ENCODE assay signal across 12 cellular contexts in the genomic region with DNA sequence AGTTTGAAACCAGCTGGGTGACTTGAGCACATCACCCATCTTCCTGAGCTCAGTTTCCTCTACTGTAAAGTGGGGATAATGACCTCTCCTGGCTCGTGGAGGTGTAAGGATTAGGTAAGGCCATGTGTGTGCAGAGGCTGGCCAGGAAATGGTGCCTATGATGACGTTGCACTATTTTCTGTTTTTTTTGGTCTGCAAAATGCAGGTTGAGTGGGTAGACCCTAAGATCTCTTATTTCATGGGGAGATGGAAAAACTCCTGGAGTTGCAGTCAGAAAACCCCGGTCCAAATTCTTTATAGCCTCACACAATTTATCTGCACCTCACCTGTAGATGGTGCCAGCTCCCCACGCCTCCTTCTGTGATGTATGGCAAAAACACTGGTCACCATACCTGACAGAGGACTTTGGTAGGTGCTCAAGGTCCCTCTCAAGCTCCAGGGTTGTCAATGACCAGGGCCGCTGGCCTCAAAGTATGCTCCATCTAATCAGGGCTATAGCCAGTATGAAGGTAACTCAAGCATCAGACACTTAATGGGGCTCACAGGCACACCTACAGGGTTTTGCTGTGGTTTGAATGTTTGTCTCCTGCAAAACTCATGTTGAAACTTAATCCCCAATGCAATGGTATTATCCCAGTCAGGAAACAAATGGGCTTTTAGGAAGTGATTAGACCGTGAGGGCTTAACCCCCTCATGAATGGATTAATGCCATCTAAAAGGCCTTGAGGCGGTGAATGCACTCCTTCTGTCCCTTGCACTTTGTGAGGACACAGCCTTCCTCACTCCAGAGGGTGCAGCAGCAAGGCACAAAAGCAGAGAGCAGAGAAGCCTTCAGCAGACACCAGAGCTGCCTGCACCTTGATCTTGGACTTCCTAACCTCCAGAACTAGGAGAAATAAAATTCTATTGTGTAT. TPM values are rescaled to one million over a fixed set of nuclear protein-coding genes. Genes with fewer than 3 reads are reported as not detected.
A peak's percentile ranks its signal among the peaks of the same experiment; 100 is the strongest.
DNase-seq lines count a peak whose midpoint lies in the region; ATAC-seq, FAIRE-seq and TF ChIP-seq lines count a peak whose summit lies in the region.
"Had no signal": no experiment of that assay in that cellular context is flagged by ENCODE, and none has a peak within 500 bp of the region (broad histone marks: within the 10 kb centered on the region; RNA-seq: fewer than 3 reads in every experiment).

No MANE protein-coding gene starts in this region.

- H3K36me3 ChIP-seq in SK-N-SH (replicated peaks in 1 of 2; ENCODE audit: control insufficient read depth in 1 of 2, insufficient read depth in 2 of 2, low read length in 1 of 2) (no peaks in the 10 kb centered on the region), Karpas-422 (ENCODE audit: insufficient read depth, low read length) (no peaks in the 10 kb centered on the region), mammary epithelial cell (ENCODE audit: insufficient read depth, low read length) (no peaks in the 10 kb centered on the region), small intestine (ENCODE audit: control insufficient read depth in 2 of 2, insufficient read depth in 2 of 2, low read length in 2 of 2) (no peaks in the 10 kb centered on the region), neuronal stem cell (replicated peaks in 1 of 2; ENCODE audit: control insufficient read depth in 2 of 2, insufficient read depth in 2 of 2, low read length in 2 of 2) (peaks cover 0 to 35% of the 10 kb centered on the region in 2 donors)

- H3K4me1 ChIP-seq in SK-N-SH (ENCODE audit: control insufficient read depth in 1 of 2, insufficient read depth in 2 of 2, low read depth in 1 of 2, low read length in 1 of 2) (peaks cover 10 to 84% of the 10 kb centered on the region in 2 experiments; a peak in 3 of 4 replicates), Karpas-422 (ENCODE audit: low read length) (peaks cover 82% of the 10 kb centered on the region), mammary epithelial cell (ENCODE audit: insufficient read depth, low read length) (no peaks in the 10 kb centered on the region), small intestine (ENCODE audit: control insufficient read depth in 2 of 2, insufficient read depth in 1 of 2, low read depth in 1 of 2, low read length in 1 of 2) (no peaks in the 10 kb centered on the region), neuronal stem cell (ENCODE audit: control insufficient read depth in 2 of 2, insufficient read depth in 1 of 2, low read depth in 1 of 2, low read length in 2 of 2) (peaks cover 0 to 12% of the 10 kb centered on the region in 2 donors)

- H2AFZ ChIP-seq in SK-N-SH (ENCODE audit: low read depth) (no peak overlapping the region), Karpas-422 (ENCODE audit: low read length) (peak overlapping the region; percentile 46; the same call in 1 of the 2 replicates), mammary epithelial cell (ENCODE audit: low read depth, low read length) (no peak overlapping the region), neuronal stem cell (ENCODE audit: low read length) (no peak overlapping the region)

- in situ Hi-C loops in mammary epithelial cell (cut with MboI; ENCODE audit: low sequenced_read_pairs in 2 of 2): loop anchor here in 1 of 2 donors (5.0 kb wide), 1 partner anchor 41 kb away; no protein-coding TSS in a partner anchor

- H3K79me2 ChIP-seq in SK-N-SH (ENCODE audit: insufficient read depth) (no peaks in the 10 kb centered on the region; the same call in 1 of the 2 replicates), Karpas-422 (ENCODE audit: low read length) (no peaks in the 10 kb centered on the region), mammary epithelial cell (ENCODE audit: insufficient read depth, low read length) (no peaks in the 10 kb centered on the region)

- H3K27me3 ChIP-seq in SK-N-SH (ENCODE audit: insufficient read depth) (no peaks in the 10 kb centered on the region), Karpas-422 (ENCODE audit: low read length) (no peaks in the 10 kb centered on the region), mammary epithelial cell (ENCODE audit: insufficient read depth, low read length) (peaks cover 4% of the 10 kb centered on the region), small intestine (ENCODE audit: control insufficient read depth in 2 of 2, insufficient read depth in 2 of 2, low read length in 2 of 2) (no peaks in the 10 kb centered on the region), neuronal stem cell (ENCODE audit: control insufficient read depth in 3 of 3, insufficient read depth in 3 of 3, low read depth in 1 of 3, low read length in 3 of 3) (no peaks in the 10 kb centered on the region)

- no peak overlapping the region for H3K18ac ChIP-seq in neuronal stem cell (ENCODE audit: low read length)

- no peaks in the 10 kb centered on the region for H3K9me3 ChIP-seq in SK-N-SH
- no peaks in the 10 kb centered on the region for H3K9me3 ChIP-seq in Karpas-422 (ENCODE audit: low read length)
- no peaks in the 10 kb centered on the region for H3K9me3 ChIP-seq in mammary epithelial cell (replicated peaks; ENCODE audit: insufficient read depth, low read length)
- H3K9me3 ChIP-seq in small intestine (ENCODE audit: control insufficient read depth, low read depth): no peaks in the 10 kb centered on the region
- H3K9me3 ChIP-seq in neuronal stem cell (replicated peaks in 1 of 2; ENCODE audit: control insufficient read depth in 2 of 2, insufficient read depth in 1 of 2, low read depth in 1 of 2, low read length in 2 of 2): no peaks in the 10 kb centered on the region

- 94% methylated on average over 6 of the region's 7 CpGs for WGBS in SK-N-SH (ENCODE audit: low lambda C conversion rate)
- 74% methylated on average over 5 of the region's 7 CpGs for WGBS in mammary epithelial cell (ENCODE audit: low coverage, missing lambda C conversion rate)
- WGBS in small intestine, 3 donors: 39 to 73% (median 48%) methylated on average over 7 of the region's 7 CpGs
- WGBS in neuronal stem cell (ENCODE audit: extremely low coverage in 2 of 2, insufficient read length in 2 of 2, insufficient replicate concordance in 1 of 2), 2 donors: no CpG with 5 or more reads among the region's 7 CpGs

- FAIRE-seq in small intestine (lab: Jason Lieb, UNC): no peak

- H2BK12ac ChIP-seq in neuronal stem cell (ENCODE audit: low read length): no peak overlapping the region

- H3K14ac ChIP-seq in neuronal stem cell (ENCODE audit: low read length): no peak overlapping the region

- POLR2A ChIA-PET in SK-N-SH (lab: Yijun Ruan, JAX): interaction anchor here (1.5 kb wide), 1 partner anchor 39 kb away, joined by 4 read pairs; no protein-coding TSS in a partner anchor

- H2AK5ac ChIP-seq in neuronal stem cell (ENCODE audit: low read depth, low read length): no peak overlapping the region

- no peak overlapping the region for H2BK15ac ChIP-seq in neuronal stem cell (ENCODE audit: low read length)

- H3K79me1 ChIP-seq in neuronal stem cell (ENCODE audit: low read depth, low read length): no peaks in the 10 kb centered on the region

- no peak for TF ChIP-seq EP300 in SK-N-SH (IDR thresholded peaks at IDR 0.05; ENCODE audit: borderline replicate concordance in 1 of 2, low read depth in 1 of 2, low read length in 1 of 2)

- no peak overlapping the region for H3K4me2 ChIP-seq in SK-N-SH
- H3K4me2 ChIP-seq in Karpas-422 (ENCODE audit: low read depth, low read length, poor library complexity, severe bottlenecking): peak overlapping the region; percentile 64
- no peak overlapping the region for H3K4me2 ChIP-seq in mammary epithelial cell (ENCODE audit: insufficient read depth, low read depth, low read length)
- no peak overlapping the region for H3K4me2 ChIP-seq in neuronal stem cell (ENCODE audit: insufficient read depth, low read length, poor library complexity, severe bottlenecking)

- TF ChIP-seq RAD21 in SK-N-SH (IDR thresholded peaks at IDR 0.05; ENCODE audit: low read length): peak; percentile 65

- DNase-seq in SK-N-SH: peak; percentile 23
- peak; percentile 90 for DNase-seq in Karpas-422
- DNase-seq in mammary epithelial cell: peak; percentile 20
- peak; percentile 12 for DNase-seq in small intestine
- DNase-seq in stimulated activated CD4-positive, alpha-beta T cell treated with anti-CD3 and anti-CD28 coated beads, Interleukin-12 subunit alpha, Interleukin-12 subunit beta, amount 100 ng/mL, for 4 hours: no peak
- no peak for DNase-seq in neuronal stem cell (ENCODE audit: low spot score)
- DNase-seq: activated T-cell treated with anti-CD3 and anti-CD28 coated beads for 4 hours; immature natural killer cell; naive thymus-derived CD8-positive, alpha-beta T cell; NCI-H446 had no signal

- H4K20me1 ChIP-seq in SK-N-SH (ENCODE audit: insufficient read depth) (no peaks in the 10 kb centered on the region; the same call in 1 of the 2 replicates), Karpas-422 (ENCODE audit: insufficient read depth, low read depth, low read length) (no peaks in the 10 kb centered on the region), mammary epithelial cell (ENCODE audit: insufficient read depth, low read length) (no peaks in the 10 kb centered on the region)

- H3K9me2 ChIP-seq in SK-N-SH: no peaks in the 10 kb centered on the region
- no peaks in the 10 kb centered on the region for H3K9me2 ChIP-seq in Karpas-422 (replicated peaks; ENCODE audit: insufficient read depth, low read length)

- H3K23ac ChIP-seq in neuronal stem cell (ENCODE audit: low read depth, low read length, poor library complexity): no peak overlapping the region

- dilution Hi-C loops in mammary epithelial cell (cut with HindIII; ENCODE audit: low sequenced_read_pairs): loop anchor here (5.0 kb wide), 1 partner anchor 41 kb away; no protein-coding TSS in a partner anchor

- H4K8ac ChIP-seq in neuronal stem cell (ENCODE audit: low read depth, low read length): no peak overlapping the region

- H3K9ac ChIP-seq in SK-N-SH: no peak overlapping the region
- peak overlapping the region; percentile 60 for H3K9ac ChIP-seq in Karpas-422 (ENCODE audit: low read length)
- H3K9ac ChIP-seq in mammary epithelial cell (ENCODE audit: insufficient read depth, low read length): no peak overlapping the region
- H3K9ac ChIP-seq in neuronal stem cell (ENCODE audit: low read depth, low read length, poor library complexity): no peak overlapping the region

- H4K91ac ChIP-seq in neuronal stem cell (ENCODE audit: low read depth, low read length, poor library complexity): no peak overlapping the region

- CTCF ChIA-PET in SK-N-SH (lab: Yijun Ruan, JAX): interaction anchor here (0.6 to 4.5 kb wide), 20 partner anchors 9 to 531 kb away, joined by 3 to 34 read pairs (median 5); no protein-coding TSS in a partner anchor
- CTCF ChIA-PET in mammary epithelial cell (lab: Charles Lee; ENCODE audit: low non-redundant PET): interaction anchor here (0.5 to 0.6 kb wide), 2 partner anchors 27 to 42 kb away, joined by 3 to 5 read pairs; no protein-coding TSS in a partner anchor

- H3F3A ChIP-seq in SK-N-SH (replicated peaks; ENCODE audit: insufficient read depth): no peaks in the 10 kb centered on the region

- no peak; the same call in 1 of the 2 replicates for TF ChIP-seq CTCF in SK-N-SH (IDR thresholded peaks at IDR 0.05)
- TF ChIP-seq CTCF in mammary epithelial cell (conservative IDR thresholded peaks at IDR 0.05 in 1 of 2, IDR thresholded peaks at IDR 0.05 in 1 of 2; ENCODE audit: extremely low read depth in 1 of 2, insufficient read depth in 1 of 2, low read depth in 1 of 2, low read length in 2 of 2): peak; percentile 22 to 72

- H3K4me3 ChIP-seq in SK-N-SH (ENCODE audit: low read depth in 2 of 2, low read length in 1 of 2): no peak overlapping the region
- peak overlapping the region; percentile 28; the same call in 1 of the 2 replicates for H3K4me3 ChIP-seq in Karpas-422 (ENCODE audit: low read length)
- no peak overlapping the region for H3K4me3 ChIP-seq in mammary epithelial cell (replicated peaks in 1 of 3; ENCODE audit: insufficient read depth in 1 of 3, low read depth in 2 of 3, low read length in 3 of 3)
- no peak overlapping the region for H3K4me3 ChIP-seq in small intestine (ENCODE audit: low read depth in 1 of 2, low read length in 2 of 2)
- H3K4me3 ChIP-seq in neuronal stem cell (ENCODE audit: low read length in 2 of 2): no peak overlapping the region

- ATAC-seq in SK-N-SH treated with all-trans-retinoic acid at 6 μM for 48 hours: no peak
- no peak for ATAC-seq in HG02759 (IDR thresholded peaks at IDR 0.05; ENCODE audit: unreplicated experiment)
- ATAC-seq: naive thymus-derived CD8-positive, alpha-beta T cell had no signal

- no peak overlapping the region for H2BK120ac ChIP-seq in neuronal stem cell (ENCODE audit: low read depth, low read length)

- no peak overlapping the region for H2BK5ac ChIP-seq in neuronal stem cell (ENCODE audit: low read length)

- intact Hi-C loops in mammary epithelial cell (cut with micrococcal nuclease): loop anchor here (1.0 kb wide), 2 partner anchors 42 to 219 kb away; no protein-coding TSS in a partner anchor

- H3K27ac ChIP-seq in SK-N-SH (ENCODE audit: low read depth in 2 of 2, low read length in 1 of 2) (no peak overlapping the region), Karpas-422 (ENCODE audit: low read length) (peak overlapping the region; percentile 90), mammary epithelial cell (ENCODE audit: insufficient read depth, low read depth, low read length) (no peak overlapping the region), small intestine (ENCODE audit: low read depth in 1 of 2, low read length in 1 of 2) (no peak overlapping the region), neuronal stem cell (replicated peaks; ENCODE audit: low read length) (no peak overlapping the region)

- H3K4ac ChIP-seq in neuronal stem cell (ENCODE audit: low read length): no peak overlapping the region

- BruUV-seq in mammary epithelial cell (replicated peaks; lab: Mats Ljungman, UMichigan): no TSS peak

RNA-seq across cellular contexts. Expression of gene C14orf132, which starts 17.6 kb away (rescaled TPM):
- polyA plus RNA-seq in SK-N-SH (2012; rRNA removed) (5.5 and 7.1 TPM in 2 replicates), mammary epithelial cell (0.41 TPM), small intestine (10 to 100 TPM in 1 of 3 donors, 1 to 10 TPM in 1, under 1 TPM in 1; 0.45 to 10.1 (median 1.4) TPM)
- 5.4 and 6.5 TPM in 2 replicates for polyA plus RNA-seq in SK-N-SH (2012; cell fraction: cytosol; rRNA removed)
- 7.6 and 8.7 TPM in 2 replicates for polyA plus RNA-seq in SK-N-SH (2012; cell fraction: nucleus; rRNA removed)
- 0.07 and 0.11 TPM in 2 replicates for total RNA-seq in Karpas-422 (2014; rRNA removed; shearing (Covaris generic); ENCODE audit: low replicate concordance)
- total RNA-seq in mammary epithelial cell: 1 to 10 TPM; 2.2 to 3.2 TPM
- polyA minus RNA-seq in mammary epithelial cell: 1.2 TPM
- polyA plus RNA-seq in neuronal stem cell (2013, experiment 1 of 2): 4.9 TPM
- polyA plus RNA-seq in neuronal stem cell (2013, experiment 2 of 2): 4.3 TPM
- polyA plus RNA-seq: immature natural killer cell had no signal

Comparison
In these comparisons a context has a peak if more than half of its experiments do, and no peak if none do; other contexts are left out.
1. DNase-seq: peak in SK-N-SH (single experiment), Karpas-422 (single experiment), mammary epithelial cell (single experiment) and small intestine (single experiment); none in stimulated activated CD4-positive, alpha-beta T cell treated with anti-CD3 and anti-CD28 coated beads, Interleukin-12 subunit alpha, Interleukin-12 subunit beta, amount 100 ng/mL, for 4 hours (single experiment) and neuronal stem cell (single experiment).